In genomic region chr12:93377252-93377542, GRCh38 we compare ENCODE assay signal across 1 cellular context.
TF ChIP-seq lines count a peak whose summit lies in the region.

No MANE protein-coding gene starts in this region.

TF ChIP-seq in H1, 55 proteins besides CTCF, POLR2A, EP300 and RAD21:
- TF ChIP-seq TEAD4 (IDR thresholded peaks at IDR 0.05; ENCODE audit: low read depth, low read length): peak; percentile 45; the same call in 1 of the 2 replicates
- TF ChIP-seq MAFK (IDR thresholded peaks at IDR 0.05; ENCODE audit: low read depth, low read length): no peak
